ENCODE assay signal across 1 cellular context in genomic region chr14:101721951-101722661, GRCh38.
TF ChIP-seq lines count a peak whose summit lies in the region.

No MANE protein-coding gene starts in this region.

TF ChIP-seq in H1, 55 proteins besides CTCF, POLR2A, EP300 and RAD21:
- no peak for TF ChIP-seq TCF12 (IDR thresholded peaks at IDR 0.05; ENCODE audit: low read depth, low read length)
- no peak for TF ChIP-seq ATF3 (IDR thresholded peaks at IDR 0.05; ENCODE audit: insufficient read depth, low read depth, low read length)
- TF ChIP-seq EGR1 (IDR thresholded peaks at IDR 0.05; ENCODE audit: borderline replicate concordance, low read depth, low read length): no peak
- TF ChIP-seq RXRA (IDR thresholded peaks at IDR 0.05; ENCODE audit: insufficient read depth, low read depth, low read length): no peak
- TF ChIP-seq SUZ12 (IDR thresholded peaks at IDR 0.05; ENCODE audit: low read length): no peak
- TF ChIP-seq SIX5 (IDR thresholded peaks at IDR 0.05; ENCODE audit: low read depth, low read length): no peak
- TF ChIP-seq CHD1 (IDR thresholded peaks at IDR 0.05; ENCODE audit: low read depth, low read length): no peak
- no peak for TF ChIP-seq HDAC2 (IDR thresholded peaks at IDR 0.05; ENCODE audit: borderline replicate concordance in 1 of 2, low read depth in 2 of 2, low read length in 2 of 2)
- no peak for TF ChIP-seq SAP30 (IDR thresholded peaks at IDR 0.05; ENCODE audit: insufficient read depth, insufficient replicate concordance, low read length)
- no peak for TF ChIP-seq MAFK (IDR thresholded peaks at IDR 0.05; ENCODE audit: low read depth, low read length)
- no peak for TF ChIP-seq NRF1 (IDR thresholded peaks at IDR 0.05; ENCODE audit: low read depth, low read length)
- TF ChIP-seq SP2 (IDR thresholded peaks at IDR 0.05; ENCODE audit: low read length): no peak
- no peak for TF ChIP-seq CBX5 (IDR thresholded peaks at IDR 0.05; ENCODE audit: low read depth, low read length)
- no peak for TF ChIP-seq PHF8 (conservative IDR thresholded peaks at IDR 0.05; ENCODE audit: low read depth, low read length)
- TF ChIP-seq MAX (IDR thresholded peaks at IDR 0.05): no peak
- no peak for TF ChIP-seq KDM4A (IDR thresholded peaks at IDR 0.05; ENCODE audit: low read depth, low read length, severe bottlenecking)
- no peak for TF ChIP-seq BCL11A (IDR thresholded peaks at IDR 0.05; ENCODE audit: low read depth in 2 of 2, low read length in 2 of 2)
- no peak for TF ChIP-seq ATF2 (IDR thresholded peaks at IDR 0.05; ENCODE audit: low read length)
- TF ChIP-seq KDM5A (IDR thresholded peaks at IDR 0.05; ENCODE audit: low read length): no peak
